24 cellular contexts compared by ENCODE assay signal in the genomic region with DNA sequence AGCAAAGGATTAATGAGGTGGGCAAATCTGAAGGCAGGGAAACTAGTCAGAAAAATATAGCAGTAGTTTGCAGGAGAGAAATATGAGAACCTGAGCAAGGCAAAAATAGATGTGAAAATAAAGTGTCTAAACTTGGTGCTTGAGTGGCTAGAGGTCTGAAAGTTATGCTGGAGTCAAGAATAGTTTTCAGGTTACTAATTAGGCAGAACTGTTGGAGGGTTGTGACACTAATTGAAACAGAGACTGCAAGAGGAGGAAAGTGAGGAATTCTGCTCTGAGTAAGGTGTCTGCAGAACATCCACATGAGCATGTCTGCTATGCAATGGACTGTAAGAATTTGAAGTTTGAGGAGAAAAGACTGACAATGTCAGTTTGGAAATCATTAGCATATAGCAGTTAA.
"Had no signal": no experiment of that assay in that cellular context is flagged by ENCODE, and none has a peak within 500 bp of the region (broad histone marks: within the 10 kb centered on the region; RNA-seq: fewer than 3 reads in every experiment).

No MANE protein-coding gene starts in this region.

- H2AFZ ChIP-seq: hepatocyte had no signal

- H3K36me3 ChIP-seq: breast epithelium, colonic mucosa, esophagus muscularis mucosa, upper lobe of right lung had no signal

- H3K4me1 ChIP-seq: breast epithelium, colonic mucosa, upper lobe of right lung had no signal

- DNase-seq: activated B cell treated with CpG ODN at 0.5 μM for 24 hours; activated CD4-positive, alpha-beta T cell treated with anti-CD3 and anti-CD28 coated beads for 36 hours; activated CD4-positive, alpha-beta T cell treated with anti-CD3 and anti-CD28 coated beads, Interleukin-2, amount 50 U/mL, for 48 hours; activated CD8-positive, alpha-beta memory T cell treated with anti-CD3 and anti-CD28 coated beads, Interleukin-2, amount 50 U/mL, for 48 hours; activated naive CD4-positive, alpha-beta T cell treated with Interleukin-2 at 50 U/mL for 16 hours; activated naive CD8-positive, alpha-beta T cell treated with anti-CD3 and anti-CD28 coated beads for 36 hours; activated T-cell treated with anti-CD3 and anti-CD28 coated beads, Interleukin-2, amount 50 U/mL, for 4 hours; colonic mucosa; dorsolateral prefrontal cortex; effector memory CD8-positive, alpha-beta T cell; glutamatergic neuron; immature natural killer cell; left ventricle myocardium superior; mammary epithelial cell; midbrain; natural killer cell; stimulated activated CD4-positive, alpha-beta T cell treated with anti-CD3 and anti-CD28 coated beads, Interleukin-12 subunit alpha, Interleukin-12 subunit beta, amount 100 ng/mL, for 4 hours; stimulated activated CD4-positive, alpha-beta T cell treated with anti-CD3 and anti-CD28 coated beads, Interleukin-4, amount 100 ng/mL, for 4 hours; stimulated activated naive CD8-positive, alpha-beta T cell treated with anti-CD3 and anti-CD28 coated beads, Interleukin-15, Interleukin-2, amounts not matched to agents 100 U/mL and 50 U/mL, for 24 hours; T1000; upper lobe of right lung had no signal

- H3K4me3 ChIP-seq: breast epithelium, colonic mucosa, dorsolateral prefrontal cortex, esophagus muscularis mucosa, hepatocyte, upper lobe of right lung had no signal

- H3K27ac ChIP-seq: breast epithelium, colonic mucosa, dorsolateral prefrontal cortex, esophagus muscularis mucosa, hepatocyte, upper lobe of right lung had no signal

- H3K79me2 ChIP-seq: hepatocyte had no signal

- H3K4me2 ChIP-seq: hepatocyte had no signal

- ATAC-seq: activated CD4-positive, alpha-beta T cell treated with anti-CD3 and anti-CD28 coated beads for 36 hours; activated T-cell treated with anti-CD3 and anti-CD28 coated beads, Interleukin-2, amount 50 U/mL, for 4 hours; effector memory CD8-positive, alpha-beta T cell; left ventricle myocardium superior; natural killer cell; stimulated activated naive CD8-positive, alpha-beta T cell treated with anti-CD3 and anti-CD28 coated beads, Interleukin-15, Interleukin-2, amounts not matched to agents 100 U/mL and 50 U/mL, for 24 hours; upper lobe of right lung had no signal

- H3K9me3 ChIP-seq: breast epithelium, colonic mucosa, esophagus muscularis mucosa, upper lobe of right lung had no signal

- H3K27me3 ChIP-seq: breast epithelium, colonic mucosa, dorsolateral prefrontal cortex, esophagus muscularis mucosa, hepatocyte, upper lobe of right lung had no signal
